ENCODE assay signal across 21 cellular contexts in the genomic region with DNA sequence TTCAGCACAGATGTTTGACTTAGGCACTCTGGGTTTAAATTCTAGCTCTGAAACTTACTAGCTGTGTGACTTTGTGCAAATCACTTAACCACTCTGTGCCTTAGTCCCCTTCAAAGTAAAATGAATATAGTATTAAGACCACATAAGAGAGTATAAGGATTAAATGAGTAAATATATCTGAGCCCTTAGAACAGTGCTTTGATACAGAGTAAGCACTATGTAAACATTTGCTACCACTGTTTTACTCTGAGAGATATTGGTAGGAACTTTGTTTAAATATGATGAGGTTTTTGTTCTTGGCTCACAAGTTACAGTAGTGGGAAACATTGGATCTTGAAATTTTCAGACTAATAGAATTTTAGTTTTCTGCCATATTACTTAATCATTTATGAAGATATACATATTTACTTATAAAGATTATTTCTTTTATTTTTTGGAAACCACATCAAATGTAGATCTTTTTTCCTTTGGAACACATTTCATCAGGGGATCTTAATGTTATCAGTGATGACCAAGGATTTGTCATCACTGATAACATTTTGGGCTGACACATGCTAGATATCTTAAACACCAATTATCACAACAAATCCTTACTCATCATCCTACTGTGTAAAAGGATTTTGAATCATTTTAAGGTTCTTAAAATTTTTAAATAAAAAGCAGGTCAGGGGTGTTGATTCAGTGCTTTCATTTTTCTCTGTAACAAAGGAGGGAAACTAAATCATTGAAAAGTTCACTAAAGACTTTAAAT.
"Had no signal": no experiment of that assay in that cellular context is flagged by ENCODE, and none has a peak within 500 bp of the region (broad histone marks: within the 10 kb centered on the region; RNA-seq: fewer than 3 reads in every experiment).

No MANE protein-coding gene starts in this region.

- H3K4me1 Mint-ChIP-seq: immature natural killer cell; memory B cell; naive thymus-derived CD4-positive, alpha-beta T cell; stimulated activated effector memory CD8-positive, alpha-beta T cell treated with anti-CD3 and anti-CD28 coated beads, Interleukin-12 subunit alpha, Interleukin-12 subunit beta, amount 100 ng/mL, for 72 hours had no signal

- H3K9me3 Mint-ChIP-seq: activated T-helper 1 cell treated with anti-CD3 and anti-CD28 coated beads, Interleukin-12 subunit alpha, Interleukin-12 subunit beta, Interleukin-2, Interleukin-4 antibody, amounts not matched to agents 30 ng/mL and 10 ng/mL and 1 ng/mL, durations not matched to agents 14 hours and 24 hours and 36 hours; memory B cell had no signal

- DNase-seq: activated CD4-positive, alpha-beta T cell treated with anti-CD3 and anti-CD28 coated beads, Interleukin-2, amount 50 U/mL, for 4 hours; activated gamma-delta T cell treated with Interleukin-2 at 50 U/mL for 16 hours; activated T-cell treated with anti-CD3 and anti-CD28 coated beads for 4 hours; amniotic stem cell; body of pancreas; central memory CD4-positive, alpha-beta T cell; heart right ventricle; immature natural killer cell; naive thymus-derived CD4-positive, alpha-beta T cell; ovary; psoas muscle; right cardiac atrium; stimulated activated CD4-positive, alpha-beta T cell treated with anti-CD3 and anti-CD28 coated beads, Interleukin-15, amount 100 ng/mL, for 24 hours; stimulated activated CD4-positive, alpha-beta T cell treated with anti-CD3 and anti-CD28 coated beads, Interleukin-4, amount 100 ng/mL, for 1 hour; upper lobe of right lung had no signal

- ATAC-seq: activated naive CD4-positive, alpha-beta T cell treated with anti-CD3 and anti-CD28 coated beads, Interleukin-2, amount 50 U/mL, for 72 hours; body of pancreas; heart right ventricle; naive thymus-derived CD4-positive, alpha-beta T cell; psoas muscle; right cardiac atrium; stimulated activated effector memory CD8-positive, alpha-beta T cell treated with anti-CD3 and anti-CD28 coated beads, Interleukin-12 subunit alpha, Interleukin-12 subunit beta, amount 100 ng/mL, for 72 hours; upper lobe of right lung had no signal

- H3K27ac Mint-ChIP-seq: activated naive CD4-positive, alpha-beta T cell treated with anti-CD3 and anti-CD28 coated beads, Interleukin-2, amount 50 U/mL, for 72 hours; activated T-helper 1 cell treated with anti-CD3 and anti-CD28 coated beads, Interleukin-12 subunit alpha, Interleukin-12 subunit beta, Interleukin-2, Interleukin-4 antibody, amounts not matched to agents 30 ng/mL and 10 ng/mL and 1 ng/mL, durations not matched to agents 14 hours and 24 hours and 36 hours; immature natural killer cell; memory B cell; naive thymus-derived CD4-positive, alpha-beta T cell; stimulated activated effector memory CD8-positive, alpha-beta T cell treated with anti-CD3 and anti-CD28 coated beads, Interleukin-12 subunit alpha, Interleukin-12 subunit beta, amount 100 ng/mL, for 72 hours had no signal

- H3K27me3 Mint-ChIP-seq: memory B cell had no signal

- H3K27ac ChIP-seq: body of pancreas, coronary artery, heart right ventricle, ovary, psoas muscle, skin epidermis, upper lobe of right lung had no signal

- H3K4me3 Mint-ChIP-seq: activated T-helper 1 cell treated with anti-CD3 and anti-CD28 coated beads, Interleukin-12 subunit alpha, Interleukin-12 subunit beta, Interleukin-2, Interleukin-4 antibody, amounts not matched to agents 30 ng/mL and 10 ng/mL and 1 ng/mL, durations not matched to agents 14 hours and 24 hours and 36 hours; immature natural killer cell; memory B cell; naive thymus-derived CD4-positive, alpha-beta T cell; stimulated activated effector memory CD8-positive, alpha-beta T cell treated with anti-CD3 and anti-CD28 coated beads, Interleukin-12 subunit alpha, Interleukin-12 subunit beta, amount 100 ng/mL, for 72 hours had no signal

- H3K4me3 ChIP-seq: body of pancreas, coronary artery, heart right ventricle, ovary, psoas muscle, skin epidermis, upper lobe of right lung had no signal

- H3K36me3 Mint-ChIP-seq: activated naive CD4-positive, alpha-beta T cell treated with anti-CD3 and anti-CD28 coated beads, Interleukin-2, amount 50 U/mL, for 72 hours; immature natural killer cell; memory B cell; naive thymus-derived CD4-positive, alpha-beta T cell; stimulated activated effector memory CD8-positive, alpha-beta T cell treated with anti-CD3 and anti-CD28 coated beads, Interleukin-12 subunit alpha, Interleukin-12 subunit beta, amount 100 ng/mL, for 72 hours had no signal

- H3K9me3 ChIP-seq: body of pancreas, ovary, upper lobe of right lung had no signal

- H3K27me3 ChIP-seq: body of pancreas, heart right ventricle, ovary, upper lobe of right lung had no signal
